Comparison of ENCODE assay signal across 11 cellular contexts in the genomic region with DNA sequence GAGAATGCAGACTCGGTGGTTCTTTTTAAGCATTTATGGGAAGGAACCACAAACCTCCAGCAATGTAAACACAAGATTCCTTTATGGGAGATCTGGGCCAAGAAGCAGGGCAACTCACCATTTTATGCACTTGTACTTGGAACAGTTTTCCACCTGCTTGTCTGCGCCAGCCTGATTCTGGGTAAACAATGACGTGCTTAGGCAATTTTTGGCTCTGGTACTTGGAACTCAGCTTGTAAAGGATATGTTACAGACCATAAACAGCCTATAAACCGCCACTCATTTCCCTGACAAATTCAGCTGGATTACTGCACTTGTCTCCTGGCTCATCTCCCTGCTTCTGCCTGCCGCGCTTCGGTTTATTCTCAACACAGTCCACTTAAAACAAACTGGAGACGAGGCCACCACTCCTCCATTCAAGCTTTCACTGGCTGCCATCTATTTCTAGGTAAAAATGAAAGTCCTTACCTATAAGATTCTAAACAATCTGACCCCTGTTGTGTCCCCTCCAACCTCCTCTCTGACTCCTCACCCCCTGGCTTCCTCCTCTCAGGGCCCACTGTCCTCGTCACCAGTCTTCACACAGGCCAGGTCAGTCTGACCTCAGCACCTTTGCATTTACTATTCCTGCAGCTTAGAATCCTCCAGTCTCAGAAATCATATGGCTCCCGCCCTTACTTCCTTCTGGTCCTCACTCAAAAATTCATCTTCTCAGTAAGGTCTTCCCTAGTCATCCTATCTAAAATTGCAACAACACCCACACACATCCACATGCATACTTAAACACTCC.
DNase-seq lines count a peak whose midpoint lies in the region; ATAC-seq and TF ChIP-seq lines count a peak whose summit lies in the region.
"Had no signal": no experiment of that assay in that cellular context is flagged by ENCODE, and none has a peak within 500 bp of the region (broad histone marks: within the 10 kb centered on the region; RNA-seq: fewer than 3 reads in every experiment).

No MANE protein-coding gene starts in this region.

- H3K4me3 ChIP-seq in AG09309 (ENCODE audit: control insufficient read depth, low read depth, low read length) (no peak overlapping the region), astrocyte of the spinal cord (ENCODE audit: low read depth, low read length) (no peak overlapping the region)

- peaks cover 3% of the 10 kb centered on the region for H3K27me3 Mint-ChIP-seq in activated CD8-positive, alpha-beta memory T cell treated with anti-CD3 and anti-CD28 coated beads, Interleukin-2, amount 10 ng/mL, durations not matched to agents 7 days and 5 days
- H3K27me3 Mint-ChIP-seq: activated B cell treated with CpG ODN at 0.5 μM for 24 hours had no signal

- in situ Hi-C loops in astrocyte of the spinal cord (cut with HindIII; ENCODE audit: low sequenced_read_pairs): no loop called here

- H3K4me3 Mint-ChIP-seq in activated CD8-positive, alpha-beta memory T cell treated with anti-CD3 and anti-CD28 coated beads, Interleukin-2, amount 10 ng/mL, durations not matched to agents 7 days and 5 days: no peak overlapping the region
- H3K4me3 Mint-ChIP-seq: activated B cell treated with CpG ODN at 0.5 μM for 24 hours, memory B cell had no signal

- peak; percentile 80 for DNase-seq in AG09309 (ENCODE audit: low read depth)
- peak; percentile 23 for DNase-seq in NCI-H1436 (lab: John Stamatoyannopoulos, UW)
- peak; percentile 93 for DNase-seq in astrocyte of the spinal cord (ENCODE audit: low read depth, low spot score)
- DNase-seq in lung microvascular endothelial cell (ENCODE audit: low read depth in 2 of 2): peak; percentile 47 to 62
- DNase-seq in activated CD8-positive, alpha-beta memory T cell treated with anti-CD3 and anti-CD28 coated beads, Interleukin-2, amount 10 ng/mL, durations not matched to agents 7 days and 5 days: no peak
- DNase-seq in midbrain (lab: John Stamatoyannopoulos, UW): no peak
- DNase-seq: activated B cell treated with CpG ODN at 0.5 μM for 24 hours, MV-4-11 had no signal

- H3K9me3 Mint-ChIP-seq in activated CD8-positive, alpha-beta memory T cell treated with anti-CD3 and anti-CD28 coated beads, Interleukin-2, amount 10 ng/mL, durations not matched to agents 7 days and 5 days (ENCODE audit: low read depth): no peaks in the 10 kb centered on the region
- H3K9me3 Mint-ChIP-seq: activated B cell treated with CpG ODN at 0.5 μM for 24 hours had no signal

- no peak for ATAC-seq in activated CD8-positive, alpha-beta memory T cell treated with anti-CD3 and anti-CD28 coated beads, Interleukin-2, amount 10 ng/mL, durations not matched to agents 7 days and 5 days
- ATAC-seq in HG03135 (IDR thresholded peaks at IDR 0.05; ENCODE audit: unreplicated experiment): no peak
- ATAC-seq in GM18511 (IDR thresholded peaks at IDR 0.05; ENCODE audit: unreplicated experiment): no peak

- H3K27ac Mint-ChIP-seq in activated CD8-positive, alpha-beta memory T cell treated with anti-CD3 and anti-CD28 coated beads, Interleukin-2, amount 10 ng/mL, durations not matched to agents 7 days and 5 days: no peak overlapping the region
- H3K27ac Mint-ChIP-seq: activated B cell treated with CpG ODN at 0.5 μM for 24 hours, memory B cell had no signal

- CTCF ChIA-PET in activated CD8-positive, alpha-beta memory T cell treated with anti-CD3 and anti-CD28 coated beads, Interleukin-2, amount 10 ng/mL, durations not matched to agents 7 days and 5 days (lab: Charles Lee): no interaction called here

- H3K36me3 Mint-ChIP-seq in activated CD8-positive, alpha-beta memory T cell treated with anti-CD3 and anti-CD28 coated beads, Interleukin-2, amount 10 ng/mL, durations not matched to agents 7 days and 5 days: no peaks in the 10 kb centered on the region

- TF ChIP-seq CTCF in AG09309 (IDR thresholded peaks at IDR 0.05; ENCODE audit: control insufficient read depth, insufficient read depth, low read depth, low read length, missing control alignments) (no peak), astrocyte of the spinal cord (IDR thresholded peaks at IDR 0.05; ENCODE audit: low read depth, low read length) (no peak)

- no peaks in the 10 kb centered on the region for H3K4me1 Mint-ChIP-seq in activated CD8-positive, alpha-beta memory T cell treated with anti-CD3 and anti-CD28 coated beads, Interleukin-2, amount 10 ng/mL, durations not matched to agents 7 days and 5 days
- H3K4me1 Mint-ChIP-seq: activated B cell treated with CpG ODN at 0.5 μM for 24 hours, memory B cell had no signal

Comparison
In these comparisons a context has a peak if more than half of its experiments do, and no peak if none do; other contexts are left out.
1. DNase-seq: peak in AG09309 (single experiment), NCI-H1436 (single experiment), astrocyte of the spinal cord (single experiment) and lung microvascular endothelial cell (2 of 2); none in activated CD8-positive, alpha-beta memory T cell treated with anti-CD3 and anti-CD28 coated beads, Interleukin-2, amount 10 ng/mL, durations not matched to agents 7 days and 5 days (single experiment) and midbrain (single experiment).